In the genomic region with DNA sequence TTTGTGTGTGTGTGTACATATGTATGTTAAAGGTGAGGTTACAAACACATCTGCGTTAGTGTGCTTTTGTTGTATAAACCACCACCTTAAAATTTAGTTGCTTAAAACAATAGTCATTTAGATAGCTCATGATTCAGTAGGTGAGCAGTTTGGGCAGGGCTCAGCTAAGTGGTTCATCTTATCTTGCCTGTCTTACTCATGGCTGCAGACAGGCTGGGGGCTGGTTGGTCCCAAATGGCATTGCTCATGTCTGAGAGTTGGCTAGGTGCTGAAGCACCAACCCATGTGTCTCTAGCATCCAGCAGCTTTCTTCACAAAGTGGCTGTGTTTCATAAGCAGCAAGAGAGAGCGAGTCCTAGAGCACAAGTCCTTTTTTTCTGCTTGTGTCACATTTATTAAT, we compare ENCODE assay signal across 18 cellular contexts.
A peak's percentile ranks its signal among the peaks of the same experiment; 100 is the strongest.
DNase-seq lines count a peak whose midpoint lies in the region; ATAC-seq and TF ChIP-seq lines count a peak whose summit lies in the region.
"Had no signal": no experiment of that assay in that cellular context is flagged by ENCODE, and none has a peak within 500 bp of the region (broad histone marks: within the 10 kb centered on the region; RNA-seq: fewer than 3 reads in every experiment).

No MANE protein-coding gene starts in this region.

- no TSS peak for BruUV-seq in mammary epithelial cell (replicated peaks; lab: Mats Ljungman, UMichigan)
- BruUV-seq in MCF 10A (replicated peaks; lab: Mats Ljungman, UMichigan) = no TSS peak

- in situ Hi-C loops in mammary epithelial cell (cut with MboI; ENCODE audit: low sequenced_read_pairs in 2 of 2) = no loop called here

- H3K4me3 ChIP-seq in mammary epithelial cell (replicated peaks in 1 of 3; ENCODE audit: insufficient read depth in 1 of 3, low read depth in 2 of 3, low read length in 3 of 3) (no peak overlapping the region), fibroblast of pulmonary artery (replicated peaks; ENCODE audit: low read depth, low read length) (no peak overlapping the region)

- peaks cover 5% of the 10 kb centered on the region for H3K79me2 ChIP-seq in mammary epithelial cell (ENCODE audit: insufficient read depth, low read length)

- POLR2A ChIA-PET in MCF 10A (lab: Yijun Ruan, JAX) = interaction anchor here (0.6 kb wide), 2 partner anchors 19 to 39 kb away, joined by 3 read pairs; no protein-coding TSS in a partner anchor

- CTCF ChIA-PET in mammary epithelial cell (lab: Charles Lee; ENCODE audit: low non-redundant PET) (interaction anchor here (0.6 kb wide), 1 partner anchor 104 kb away, joined by 5 read pairs; no protein-coding TSS in a partner anchor), MCF 10A (lab: Yijun Ruan, JAX) (interaction anchor here (0.6 kb wide), 1 partner anchor 79 kb away, joined by 3 read pairs; no protein-coding TSS in a partner anchor)

- H3K27ac Mint-ChIP-seq in MCF 10A (ENCODE audit: low read depth, unreplicated experiment) (no peak overlapping the region), T-helper 17 cell (peak overlapping the region; percentile 49)
- H3K27ac Mint-ChIP-seq in stimulated activated memory B cell treated with anti-CD40 and anti-IgM and Interleukin-4, amounts not matched to agents 10 μg/mL and 1 μg/mL and 100 μg/mL, for 72 hours = peak overlapping the region; percentile 2
- H3K27ac Mint-ChIP-seq in activated T-helper 2 cell treated with anti-CD3 and anti-CD28 coated beads, Interferon-gamma antibody, Interleukin-2, Interleukin-4, amounts not matched to agents 10 μg/mL and 5 μg/mL and 100 μg/mL, durations not matched to agents 14 hours and 24 hours and 36 hours = no peak overlapping the region
- H3K27ac Mint-ChIP-seq: nephron progenitor cell had no signal

- H2AFZ ChIP-seq in mammary epithelial cell (ENCODE audit: low read depth, low read length) = no peak overlapping the region

- H3K27me3 Mint-ChIP-seq in MCF 10A (ENCODE audit: insufficient read depth, unreplicated experiment) (no peaks in the 10 kb centered on the region), T-helper 17 cell (no peaks in the 10 kb centered on the region)
- H3K27me3 Mint-ChIP-seq in stimulated activated memory B cell treated with anti-CD40 and anti-IgM and Interleukin-4, amounts not matched to agents 10 μg/mL and 1 μg/mL and 100 μg/mL, for 72 hours = no peaks in the 10 kb centered on the region
- H3K27me3 Mint-ChIP-seq in activated T-helper 2 cell treated with anti-CD3 and anti-CD28 coated beads, Interferon-gamma antibody, Interleukin-2, Interleukin-4, amounts not matched to agents 10 μg/mL and 5 μg/mL and 100 μg/mL, durations not matched to agents 14 hours and 24 hours and 36 hours (ENCODE audit: low read depth) = no peaks in the 10 kb centered on the region

- H4K20me1 ChIP-seq in mammary epithelial cell (ENCODE audit: insufficient read depth, low read length) = no peaks in the 10 kb centered on the region

- H3K36me3 ChIP-seq in mammary epithelial cell (ENCODE audit: insufficient read depth, low read length) = peaks cover 40% of the 10 kb centered on the region

- H3K9ac ChIP-seq in mammary epithelial cell (ENCODE audit: insufficient read depth, low read length) = no peak overlapping the region

- WGBS in mammary epithelial cell (ENCODE audit: low coverage, missing lambda C conversion rate) = 92% methylated on average over 2 of the region's 2 CpGs

- H3K36me3 Mint-ChIP-seq in MCF 10A (ENCODE audit: insufficient read depth, unreplicated experiment) (peaks cover 88% of the 10 kb centered on the region), T-helper 17 cell (ENCODE audit: low read depth) (peaks cover 9% of the 10 kb centered on the region)
- peaks cover 90% of the 10 kb centered on the region for H3K36me3 Mint-ChIP-seq in stimulated activated memory B cell treated with anti-CD40 and anti-IgM and Interleukin-4, amounts not matched to agents 10 μg/mL and 1 μg/mL and 100 μg/mL, for 72 hours
- H3K36me3 Mint-ChIP-seq in activated T-helper 2 cell treated with anti-CD3 and anti-CD28 coated beads, Interferon-gamma antibody, Interleukin-2, Interleukin-4, amounts not matched to agents 10 μg/mL and 5 μg/mL and 100 μg/mL, durations not matched to agents 14 hours and 24 hours and 36 hours (ENCODE audit: low read depth) = peaks cover 86% of the 10 kb centered on the region

- no peak for ATAC-seq in T-helper 17 cell
- ATAC-seq in stimulated activated memory B cell treated with anti-CD40 and anti-IgM and Interleukin-4, amounts not matched to agents 10 μg/mL and 1 μg/mL and 100 μg/mL, for 72 hours = no peak

- H3K9me3 ChIP-seq in mammary epithelial cell (replicated peaks; ENCODE audit: insufficient read depth, low read length) (no peaks in the 10 kb centered on the region), T-helper 17 cell (ENCODE audit: control insufficient read depth, low read length, poor library complexity, severe bottlenecking) (no peaks in the 10 kb centered on the region)

- no peak for TF ChIP-seq CTCF in mammary epithelial cell (conservative IDR thresholded peaks at IDR 0.05 in 1 of 2, IDR thresholded peaks at IDR 0.05 in 1 of 2; ENCODE audit: extremely low read depth in 1 of 2, insufficient read depth in 1 of 2, low read depth in 1 of 2, low read length in 2 of 2)
- no peak for TF ChIP-seq CTCF in MCF 10A (IDR thresholded peaks at IDR 0.05; ENCODE audit: unreplicated experiment)
- TF ChIP-seq CTCF in fibroblast of pulmonary artery (IDR thresholded peaks at IDR 0.05; ENCODE audit: low read length, missing control alignments) = no peak

- peaks cover 6% of the 10 kb centered on the region for H3K4me1 ChIP-seq in mammary epithelial cell (ENCODE audit: insufficient read depth, low read length)

- H3K4me1 Mint-ChIP-seq in MCF 10A (ENCODE audit: insufficient read depth, unreplicated experiment) (no peaks in the 10 kb centered on the region), T-helper 17 cell (peaks cover 13% of the 10 kb centered on the region)
- no peaks in the 10 kb centered on the region for H3K4me1 Mint-ChIP-seq in stimulated activated memory B cell treated with anti-CD40 and anti-IgM and Interleukin-4, amounts not matched to agents 10 μg/mL and 1 μg/mL and 100 μg/mL, for 72 hours
- H3K4me1 Mint-ChIP-seq in activated T-helper 2 cell treated with anti-CD3 and anti-CD28 coated beads, Interferon-gamma antibody, Interleukin-2, Interleukin-4, amounts not matched to agents 10 μg/mL and 5 μg/mL and 100 μg/mL, durations not matched to agents 14 hours and 24 hours and 36 hours (ENCODE audit: low read depth) = peaks cover 26% of the 10 kb centered on the region
- H3K4me1 Mint-ChIP-seq: nephron progenitor cell had no signal

- H3K9me3 Mint-ChIP-seq in MCF 10A (ENCODE audit: unreplicated experiment) = no peaks in the 10 kb centered on the region
- no peaks in the 10 kb centered on the region for H3K9me3 Mint-ChIP-seq in stimulated activated memory B cell treated with anti-CD40 and anti-IgM and Interleukin-4, amounts not matched to agents 10 μg/mL and 1 μg/mL and 100 μg/mL, for 72 hours
- no peaks in the 10 kb centered on the region for H3K9me3 Mint-ChIP-seq in activated T-helper 2 cell treated with anti-CD3 and anti-CD28 coated beads, Interferon-gamma antibody, Interleukin-2, Interleukin-4, amounts not matched to agents 10 μg/mL and 5 μg/mL and 100 μg/mL, durations not matched to agents 14 hours and 24 hours and 36 hours
- H3K9me3 Mint-ChIP-seq: immature natural killer cell, nephron progenitor cell had no signal

- dilution Hi-C loops in mammary epithelial cell (cut with HindIII; ENCODE audit: low sequenced_read_pairs) = no loop called here

- H3K27me3 ChIP-seq in mammary epithelial cell (ENCODE audit: insufficient read depth, low read length) = no peaks in the 10 kb centered on the region

- no peak overlapping the region for H3K4me3 Mint-ChIP-seq in MCF 10A (ENCODE audit: unreplicated experiment)
- no peak overlapping the region for H3K4me3 Mint-ChIP-seq in T-helper 17 cell
- no peak overlapping the region for H3K4me3 Mint-ChIP-seq in stimulated activated memory B cell treated with anti-CD40 and anti-IgM and Interleukin-4, amounts not matched to agents 10 μg/mL and 1 μg/mL and 100 μg/mL, for 72 hours
- H3K4me3 Mint-ChIP-seq in activated T-helper 2 cell treated with anti-CD3 and anti-CD28 coated beads, Interferon-gamma antibody, Interleukin-2, Interleukin-4, amounts not matched to agents 10 μg/mL and 5 μg/mL and 100 μg/mL, durations not matched to agents 14 hours and 24 hours and 36 hours (ENCODE audit: low read depth) = no peak overlapping the region
- H3K4me3 Mint-ChIP-seq: immature natural killer cell, nephron progenitor cell had no signal

- no peak overlapping the region for H3K4me2 ChIP-seq in mammary epithelial cell (ENCODE audit: insufficient read depth, low read depth, low read length)

- intact Hi-C loops in mammary epithelial cell (cut with micrococcal nuclease) = no loop called here
- intact Hi-C loops in MCF 10A (cut with micrococcal nuclease) = no loop called here
- intact Hi-C loops in activated T-helper 2 cell treated with anti-CD3 and anti-CD28 coated beads, Interferon-gamma antibody, Interleukin-2, Interleukin-4, amounts not matched to agents 10 μg/mL and 5 μg/mL and 100 μg/mL, durations not matched to agents 14 hours and 24 hours and 36 hours (cut with micrococcal nuclease) = no loop called here

- H3K27ac ChIP-seq in mammary epithelial cell (ENCODE audit: insufficient read depth, low read depth, low read length) = no peak overlapping the region
- H3K27ac ChIP-seq: WERI-Rb-1 had no signal

- DNase-seq in mammary epithelial cell (peak; percentile 74), MCF 10A (ENCODE audit: unreplicated experiment) (no peak), T-helper 17 cell (no peak), fibroblast of pulmonary artery (ENCODE audit: low read depth) (peak; percentile 13)
- DNase-seq in central memory CD4-positive, alpha-beta T cell = no peak
- DNase-seq in activated T-helper 2 cell treated with anti-CD3 and anti-CD28 coated beads, Interferon-gamma antibody, Interleukin-2, Interleukin-4, amounts not matched to agents 10 μg/mL and 5 μg/mL and 100 μg/mL, durations not matched to agents 14 hours and 24 hours and 36 hours (ENCODE audit: low spot score) = no peak
- DNase-seq: activated CD8-positive, alpha-beta memory T cell treated with anti-CD3 and anti-CD28 coated beads, Interleukin-2, amount 50 U/mL, for 48 hours; amniotic stem cell; H7; immature natural killer cell; Kasumi-1; NCI-H146; NCI-H345; nephron progenitor cell; NK-92 treated with Interleukin-12 subunit alpha and Interleukin-12 subunit beta, amount 100 ng/mL, for 24 hours; substantia nigra; WERI-Rb-1 had no signal

Comparison
In these comparisons a context has a peak if more than half of its experiments do, and no peak if none do; other contexts are left out.
1. DNase-seq: peak in mammary epithelial cell (single experiment) and fibroblast of pulmonary artery (single experiment); none in MCF 10A (single experiment), T-helper 17 cell (0 of 3), central memory CD4-positive, alpha-beta T cell (single experiment) and activated T-helper 2 cell treated with anti-CD3 and anti-CD28 coated beads, Interferon-gamma antibody, Interleukin-2, Interleukin-4, amounts not matched to agents 10 μg/mL and 5 μg/mL and 100 μg/mL, durations not matched to agents 14 hours and 24 hours and 36 hours (single experiment).
2. H3K27ac Mint-ChIP-seq: peak in T-helper 17 cell (single experiment) and stimulated activated memory B cell treated with anti-CD40 and anti-IgM and Interleukin-4, amounts not matched to agents 10 μg/mL and 1 μg/mL and 100 μg/mL, for 72 hours (single experiment); none in MCF 10A (single experiment) and activated T-helper 2 cell treated with anti-CD3 and anti-CD28 coated beads, Interferon-gamma antibody, Interleukin-2, Interleukin-4, amounts not matched to agents 10 μg/mL and 5 μg/mL and 100 μg/mL, durations not matched to agents 14 hours and 24 hours and 36 hours (single experiment).